ENCODE assay signal across 16 cellular contexts in genomic region chr18:78603102-78603501, GRCh38.
DNase-seq lines count a peak whose midpoint lies in the region; ATAC-seq, FAIRE-seq and TF ChIP-seq lines count a peak whose summit lies in the region.
"Had no signal": no experiment of that assay in that cellular context is flagged by ENCODE, and none has a peak within 500 bp of the region (broad histone marks: within the 10 kb centered on the region; RNA-seq: fewer than 3 reads in every experiment).

No MANE protein-coding gene starts in this region.

- no peak overlapping the region for H3K23ac ChIP-seq in H1 (ENCODE audit: insufficient read length)

- no peak overlapping the region for H4K91ac ChIP-seq in H1 (replicated peaks; ENCODE audit: insufficient read length, low read length)

- POLR2A ChIA-PET in H1 (lab: Charles Lee; ENCODE audit: partially characterized antibody): no interaction called here

- no peak overlapping the region for H3K27ac ChIP-seq in H1 (ENCODE audit: low read depth, low read length)
- no peak overlapping the region for H3K27ac ChIP-seq in endodermal cell (ENCODE audit: low read depth, low read length)
- H3K27ac ChIP-seq: GM23248 had no signal

- H3K4me1 ChIP-seq in H1 (replicated peaks in 1 of 4; ENCODE audit: control insufficient read depth in 3 of 4, insufficient read depth in 4 of 4, low read length in 3 of 4) (no peaks in the 10 kb centered on the region; a peak in 1 of 7 replicates), endodermal cell (ENCODE audit: control insufficient read depth, insufficient read depth, low read length) (no peaks in the 10 kb centered on the region)
- H3K4me1 ChIP-seq: Caco-2 had no signal

- FAIRE-seq in H1 (lab: Jason Lieb, UNC): no peak
- FAIRE-seq: G401.6, GM12892 had no signal

- H3K56ac ChIP-seq in H1 (replicated peaks; ENCODE audit: insufficient read length, low read depth, low read length): no peak overlapping the region

- H2AFZ ChIP-seq in H1 (ENCODE audit: low read length): no peak overlapping the region
- H2AFZ ChIP-seq: GM23248 had no signal

- peak overlapping the region; percentile 46; the same call in 1 of the 2 replicates for H4K8ac ChIP-seq in H1 (ENCODE audit: extremely low read depth, insufficient read depth, low read length)

- no peaks in the 10 kb centered on the region for H3K79me1 ChIP-seq in H1 (ENCODE audit: low read depth, low read length)

- no peak for ATAC-seq in HG02884 (IDR thresholded peaks at IDR 0.05; ENCODE audit: unreplicated experiment)
- ATAC-seq: HCT116 had no signal

- H3K36me3 ChIP-seq in H1 (ENCODE audit: control insufficient read depth in 2 of 4, insufficient read depth in 4 of 4, low read length in 3 of 4) (no peaks in the 10 kb centered on the region), endodermal cell (ENCODE audit: control insufficient read depth, insufficient read depth, low read length) (no peaks in the 10 kb centered on the region)

- H3K27me3 Mint-ChIP-seq in endodermal cell (ENCODE audit: insufficient read depth): no peaks in the 10 kb centered on the region
- H3K27me3 Mint-ChIP-seq in nephron progenitor cell (ENCODE audit: low read depth, poor library complexity): peaks cover 7% of the 10 kb centered on the region
- H3K27me3 Mint-ChIP-seq: CD4-positive, alpha-beta memory T cell had no signal

- no peaks in the 10 kb centered on the region; a peak in 1 of 4 replicates for H3K9me3 ChIP-seq in H1 (ENCODE audit: insufficient read depth in 2 of 2, low read depth in 1 of 2, low read length in 1 of 2)
- H3K9me3 ChIP-seq in endodermal cell (ENCODE audit: control insufficient read depth, low read length): no peaks in the 10 kb centered on the region
- H3K9me3 ChIP-seq: Caco-2 had no signal

- no peak overlapping the region for H3K27ac Mint-ChIP-seq in endodermal cell
- peak overlapping the region; percentile 68 for H3K27ac Mint-ChIP-seq in nephron progenitor cell
- H3K27ac Mint-ChIP-seq: CD4-positive, alpha-beta memory T cell; H9 had no signal

- 96% methylated on average over 9 of the region's 10 CpGs; no CpG with 5 or more reads in 1 of the 2 experiments for WGBS in H1 (ENCODE audit: extremely low coverage in 1 of 2, insufficient coverage in 1 of 2, insufficient read length in 1 of 2, insufficient replicate concordance in 2 of 2, low coverage in 1 of 2, low lambda C conversion rate in 2 of 2, missing lambda C conversion rate in 1 of 2), 2 experiments
- WGBS in endodermal cell (ENCODE audit: insufficient coverage in 1 of 2, insufficient read length in 1 of 2), 2 experiments: 83 to 90% methylated on average over 9 to 10 of the region's 10 CpGs

- H4K20me1 ChIP-seq in H1 (replicated peaks in 1 of 2; ENCODE audit: control insufficient read depth in 1 of 2, insufficient read depth in 2 of 2, low read length in 2 of 2): peaks cover 0 to 10% of the 10 kb centered on the region in 2 experiments

- no peak overlapping the region for H3K14ac ChIP-seq in H1 (ENCODE audit: insufficient read length)

- H3K27me3 ChIP-seq in H1 (replicated peaks in 1 of 4; ENCODE audit: control insufficient read depth in 3 of 4, extremely low read depth in 1 of 4, insufficient read depth in 3 of 4, low read length in 3 of 4): no peaks in the 10 kb centered on the region
- no peaks in the 10 kb centered on the region for H3K27me3 ChIP-seq in endodermal cell (ENCODE audit: control insufficient read depth, insufficient read depth, low read length, poor library complexity, severe bottlenecking)

- H3K18ac ChIP-seq in H1 (ENCODE audit: extremely low read depth, low read length): no peak overlapping the region

- no peak overlapping the region for H2BK12ac ChIP-seq in H1 (ENCODE audit: low read depth, low read length)

- H3K4me3 Mint-ChIP-seq in endodermal cell: no peak overlapping the region
- H3K4me3 Mint-ChIP-seq in nephron progenitor cell: no peak overlapping the region
- H3K4me3 Mint-ChIP-seq: CD4-positive, alpha-beta memory T cell; H9 had no signal

- H3K79me2 ChIP-seq in H1 (ENCODE audit: control insufficient read depth in 1 of 2, insufficient read depth in 2 of 2, low read length in 2 of 2): no peaks in the 10 kb centered on the region

- TF ChIP-seq POLR2A in H1 (IDR thresholded peaks at IDR 0.05; ENCODE audit: control extremely low read depth in 1 of 2, low read depth in 2 of 2, low read length in 2 of 2): no peak

- H3K9me3 Mint-ChIP-seq in endodermal cell (no peaks in the 10 kb centered on the region), nephron progenitor cell (peaks cover 20% of the 10 kb centered on the region)

- no peak for TF ChIP-seq EP300 in H1 (IDR thresholded peaks at IDR 0.05; ENCODE audit: borderline replicate concordance in 1 of 2, low read depth in 2 of 2, low read length in 2 of 2)

- H2BK5ac ChIP-seq in H1 (ENCODE audit: low read depth, low read length): no peak overlapping the region

- peaks cover 12% of the 10 kb centered on the region; the same call in 1 of the 2 replicates for H3K23me2 ChIP-seq in H1 (ENCODE audit: low read depth, low read length)

- no peak overlapping the region for H3K4me3 ChIP-seq in H1 (ENCODE audit: extremely low read depth in 1 of 4, insufficient read depth in 2 of 4, low read depth in 3 of 4, low read length in 4 of 4)
- H3K4me3 ChIP-seq in endodermal cell (ENCODE audit: low read length): no peak overlapping the region
- H3K4me3 ChIP-seq: GM23248 had no signal

- no peak overlapping the region for H3K4me2 ChIP-seq in H1 (ENCODE audit: insufficient read depth in 1 of 2, low read depth in 2 of 2, low read length in 2 of 2)

- no peak overlapping the region for H2AK5ac ChIP-seq in H1 (ENCODE audit: low read depth, low read length)

- H4K5ac ChIP-seq in H1 (ENCODE audit: insufficient read length, low read depth, low read length): no peak overlapping the region

- H2BK15ac ChIP-seq in H1 (ENCODE audit: low read length): no peak overlapping the region

- H3K4ac ChIP-seq in H1 (replicated peaks; ENCODE audit: insufficient read length, low read depth, low read length): no peak overlapping the region

- TF ChIP-seq RAD21 in H1 (IDR thresholded peaks at IDR 0.05 in 1 of 2, conservative IDR thresholded peaks at IDR 0.05 in 1 of 2; ENCODE audit: low read depth in 2 of 2, low read length in 2 of 2): no peak

- CTCF ChIA-PET in H1 (lab: Charles Lee; ENCODE audit: partially characterized antibody): no interaction called here

- DNase-seq in H1 (ENCODE audit: low read depth in 1 of 2, low spot score in 2 of 2) (no peak), endodermal cell (peak; percentile 31), nephron progenitor cell (no peak), ureter (ENCODE audit: low spot score) (peak; percentile 36), occipital lobe (lab: John Stamatoyannopoulos, UW) (no peak)
- DNase-seq: C1 segment of cervical spinal cord; Caco-2; CD4-positive, alpha-beta memory T cell; DMS153; DND-41; GM23248; H9 had no signal

- H2BK120ac ChIP-seq in H1 (replicated peaks; ENCODE audit: low read depth, low read length): no peak overlapping the region

- no peak overlapping the region for H3K9ac ChIP-seq in H1 (replicated peaks in 1 of 4; ENCODE audit: extremely low read depth in 1 of 4, low read depth in 3 of 4, low read length in 3 of 4)
- H3K9ac ChIP-seq in endodermal cell (ENCODE audit: extremely low read depth, low read length, poor library complexity, severe bottlenecking): no peak overlapping the region
- H3K9ac ChIP-seq: GM23248 had no signal

- TF ChIP-seq CTCF in H1 (IDR thresholded peaks at IDR 0.05; ENCODE audit: control extremely low read depth in 1 of 3, insufficient read depth in 1 of 3, low read depth in 1 of 3, low read length in 3 of 3) (no peak), endodermal cell (conservative IDR thresholded peaks at IDR 0.05) (no peak), nephron progenitor cell (IDR thresholded peaks at IDR 0.05) (no peak)

- H2BK20ac ChIP-seq in H1 (ENCODE audit: low read length): no peak overlapping the region

- no peaks in the 10 kb centered on the region for H3K36me3 Mint-ChIP-seq in endodermal cell (ENCODE audit: low read depth)
- H3K36me3 Mint-ChIP-seq in nephron progenitor cell (ENCODE audit: low read depth): no peaks in the 10 kb centered on the region

- H3K4me1 Mint-ChIP-seq in endodermal cell (no peaks in the 10 kb centered on the region), nephron progenitor cell (peaks cover 27% of the 10 kb centered on the region)

TF ChIP-seq in H1, 55 proteins besides CTCF, POLR2A, EP300 and RAD21:
- TF ChIP-seq TBP (IDR thresholded peaks at IDR 0.05; ENCODE audit: low read depth, low read length) (no peak), ATF2 (IDR thresholded peaks at IDR 0.05; ENCODE audit: low read length) (no peak), ATF3 (IDR thresholded peaks at IDR 0.05; ENCODE audit: insufficient read depth, low read depth, low read length) (no peak), SAP30 (IDR thresholded peaks at IDR 0.05; ENCODE audit: insufficient read depth, insufficient replicate concordance, low read length) (no peak), TEAD4 (IDR thresholded peaks at IDR 0.05; ENCODE audit: low read depth, low read length) (no peak), SRF (IDR thresholded peaks at IDR 0.05; ENCODE audit: low read depth, low read length) (no peak), ASH2L (IDR thresholded peaks at IDR 0.05; ENCODE audit: low read length) (no peak), MAFK (IDR thresholded peaks at IDR 0.05; ENCODE audit: low read depth, low read length) (no peak), RNF2 (IDR thresholded peaks at IDR 0.05; ENCODE audit: borderline replicate concordance, low read depth, low read length, missing control alignments, poor library complexity, severe bottlenecking) (no peak), CHD1 (IDR thresholded peaks at IDR 0.05; ENCODE audit: low read depth, low read length) (no peak), SIX5 (IDR thresholded peaks at IDR 0.05; ENCODE audit: low read depth, low read length) (no peak)

Comparison
In these comparisons a context has a peak if more than half of its experiments do, and no peak if none do; other contexts are left out.
1. DNase-seq: peak in endodermal cell (single experiment) and ureter (single experiment); none in H1 (0 of 2), nephron progenitor cell (single experiment) and occipital lobe (single experiment).